ENCODE assay signal across 17 cellular contexts in the genomic region with DNA sequence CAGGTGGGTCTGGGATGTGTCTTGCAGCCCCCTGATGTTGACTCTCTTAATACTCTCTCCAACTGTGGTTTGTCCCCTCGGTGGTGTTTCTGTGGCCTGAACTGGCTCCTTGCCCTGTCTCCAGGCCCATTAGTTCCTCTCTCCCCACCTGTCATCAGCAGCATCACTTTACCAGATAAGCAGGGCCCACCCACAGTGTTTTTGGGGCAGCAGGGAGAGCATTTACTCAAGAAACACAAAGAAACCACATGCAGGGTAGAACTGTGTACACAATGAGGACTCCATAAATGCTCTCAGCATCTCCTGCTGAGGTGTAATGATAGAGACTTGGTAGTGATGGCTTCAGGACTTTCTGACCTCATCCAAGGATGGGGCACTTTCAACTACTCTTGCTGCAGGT.
"Had no signal": no experiment of that assay in that cellular context is flagged by ENCODE, and none has a peak within 500 bp of the region (broad histone marks: within the 10 kb centered on the region; RNA-seq: fewer than 3 reads in every experiment).

No MANE protein-coding gene starts in this region.

- H3K4me3 ChIP-seq: sigmoid colon had no signal

- H3K36me3 ChIP-seq: brain microvascular endothelial cell, sigmoid colon had no signal

- H3K27ac ChIP-seq: brain microvascular endothelial cell had no signal

- H3K9me3 ChIP-seq: sigmoid colon had no signal

- DNase-seq: activated B cell treated with CpG ODN at 0.5 μM for 24 hours; activated CD4-positive, alpha-beta T cell treated with anti-CD3 and anti-CD28 coated beads, Interleukin-2, amount 10 ng/mL, durations not matched to agents 7 days and 5 days; activated CD8-positive, alpha-beta memory T cell treated with anti-CD3 and anti-CD28 coated beads for 24 hours; brain microvascular endothelial cell; cerebellar nuclear complex; glutamatergic neuron; left cardiac atrium; mammary epithelial cell; sigmoid colon; stimulated activated CD4-positive, alpha-beta T cell treated with anti-CD3 and anti-CD28 coated beads, Interleukin-12 subunit alpha, Interleukin-12 subunit beta, amount 100 ng/mL, for 4 hours; stimulated activated naive CD4-positive, alpha-beta T cell; T-helper 2 cell; trophoblast cell had no signal

- H3K4me3 Mint-ChIP-seq: activated B cell treated with CpG ODN at 0.5 μM for 24 hours; activated CD4-positive, alpha-beta T cell treated with anti-CD3 and anti-CD28 coated beads, Interleukin-2, amount 10 ng/mL, durations not matched to agents 7 days and 5 days; activated naive CD4-positive, alpha-beta T cell treated with anti-CD3 and anti-CD28 coated beads, Interleukin-2, amount 50 U/mL, for 24 hours; natural killer cell treated with Interleukin-12 subunit alpha and Interleukin-12 subunit beta and Interleukin-15 and Interleukin-18, amount 100 ng/mL, for 72 hours had no signal

- ATAC-seq: esophagus mucosa; left cardiac atrium; natural killer cell treated with Interleukin-12 subunit alpha and Interleukin-12 subunit beta and Interleukin-15 and Interleukin-18, amount 100 ng/mL, for 72 hours had no signal

- H3K9me3 Mint-ChIP-seq: activated B cell treated with CpG ODN at 0.5 μM for 24 hours; activated CD4-positive, alpha-beta T cell treated with anti-CD3 and anti-CD28 coated beads, Interleukin-2, amount 10 ng/mL, durations not matched to agents 7 days and 5 days; activated naive CD4-positive, alpha-beta T cell treated with anti-CD3 and anti-CD28 coated beads, Interleukin-2, amount 50 U/mL, for 24 hours; activated T-helper 2 cell treated with anti-CD3 and anti-CD28 coated beads, Interferon-gamma antibody, Interleukin-2, Interleukin-4, amounts not matched to agents 10 μg/mL and 5 μg/mL and 100 μg/mL, durations not matched to agents 14 hours and 24 hours and 36 hours; natural killer cell treated with Interleukin-12 subunit alpha and Interleukin-12 subunit beta and Interleukin-15 and Interleukin-18, amount 100 ng/mL, for 72 hours had no signal

- H3K27me3 Mint-ChIP-seq: activated B cell treated with CpG ODN at 0.5 μM for 24 hours had no signal

- H3K27ac Mint-ChIP-seq: activated B cell treated with CpG ODN at 0.5 μM for 24 hours; activated CD4-positive, alpha-beta T cell treated with anti-CD3 and anti-CD28 coated beads, Interleukin-2, amount 10 ng/mL, durations not matched to agents 7 days and 5 days; activated naive CD4-positive, alpha-beta T cell treated with anti-CD3 and anti-CD28 coated beads, Interleukin-2, amount 50 U/mL, for 24 hours; activated T-helper 2 cell treated with anti-CD3 and anti-CD28 coated beads, Interferon-gamma antibody, Interleukin-2, Interleukin-4, amounts not matched to agents 10 μg/mL and 5 μg/mL and 100 μg/mL, durations not matched to agents 14 hours and 24 hours and 36 hours; natural killer cell treated with Interleukin-12 subunit alpha and Interleukin-12 subunit beta and Interleukin-15 and Interleukin-18, amount 100 ng/mL, for 72 hours had no signal

- H3K4me1 Mint-ChIP-seq: activated naive CD4-positive, alpha-beta T cell treated with anti-CD3 and anti-CD28 coated beads, Interleukin-2, amount 50 U/mL, for 24 hours had no signal

- H3K36me3 Mint-ChIP-seq: activated naive CD4-positive, alpha-beta T cell treated with anti-CD3 and anti-CD28 coated beads, Interleukin-2, amount 50 U/mL, for 24 hours; natural killer cell treated with Interleukin-12 subunit alpha and Interleukin-12 subunit beta and Interleukin-15 and Interleukin-18, amount 100 ng/mL, for 72 hours had no signal

- H3K27me3 ChIP-seq: brain microvascular endothelial cell, sigmoid colon had no signal
